24 cellular contexts compared by ENCODE assay signal in the genomic region with DNA sequence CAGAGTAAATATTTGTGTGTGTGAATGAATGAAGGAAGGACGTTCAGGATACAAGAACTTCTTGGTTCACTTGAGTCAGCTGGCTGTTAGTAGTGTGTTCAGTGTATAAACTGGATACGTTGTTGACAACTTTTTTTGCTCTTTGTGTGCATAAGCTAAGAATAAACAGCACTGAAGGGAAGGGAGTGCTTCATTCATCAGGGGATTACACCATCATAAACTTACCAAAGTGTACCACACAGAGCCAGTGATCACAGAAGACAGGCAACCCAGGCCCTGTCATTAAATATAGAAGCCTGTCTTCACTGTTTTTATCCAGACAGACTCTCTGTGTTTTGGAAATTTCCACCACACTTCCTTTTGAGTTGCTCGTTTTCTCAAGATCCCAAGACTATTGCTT.
"Had no signal": no experiment of that assay in that cellular context is flagged by ENCODE, and none has a peak within 500 bp of the region (broad histone marks: within the 10 kb centered on the region; RNA-seq: fewer than 3 reads in every experiment).

No MANE protein-coding gene starts in this region.

- H3K9me3 ChIP-seq: body of pancreas, esophagus squamous epithelium, heart left ventricle, pancreas had no signal

- H3K4me3 ChIP-seq: body of pancreas, coronary artery, esophagus squamous epithelium, heart left ventricle, pancreas had no signal

- H3K36me3 ChIP-seq: esophagus squamous epithelium, heart left ventricle, pancreas had no signal

- H3K27me3 ChIP-seq: body of pancreas, esophagus squamous epithelium, heart left ventricle, pancreas had no signal

- H3K27ac ChIP-seq: body of pancreas, coronary artery, pancreas had no signal

- H3K4me1 ChIP-seq: body of pancreas, pancreas had no signal

- H3K9me3 Mint-ChIP-seq: activated CD8-positive, alpha-beta T cell treated with anti-CD3 and anti-CD28 coated beads for 36 hours; activated naive CD8-positive, alpha-beta T cell treated with anti-CD3 and anti-CD28 coated beads for 36 hours; activated T-cell treated with anti-CD3 and anti-CD28 coated beads, Interleukin-2, amount 50 U/mL, for 72 hours; neural crest cell; WTC11 had no signal

- ATAC-seq: activated CD8-positive, alpha-beta T cell treated with anti-CD3 and anti-CD28 coated beads for 36 hours; activated T-cell treated with anti-CD3 and anti-CD28 coated beads, Interleukin-2, amount 50 U/mL, for 72 hours; body of pancreas; heart left ventricle; left lobe of liver; pancreas; WTC11 had no signal

- H3K27ac Mint-ChIP-seq: activated CD8-positive, alpha-beta T cell treated with anti-CD3 and anti-CD28 coated beads for 36 hours; activated naive CD8-positive, alpha-beta T cell treated with anti-CD3 and anti-CD28 coated beads for 36 hours; activated T-cell treated with anti-CD3 and anti-CD28 coated beads, Interleukin-2, amount 50 U/mL, for 72 hours; WTC11 had no signal

- H3K36me3 Mint-ChIP-seq: activated naive CD8-positive, alpha-beta T cell treated with anti-CD3 and anti-CD28 coated beads for 36 hours; WTC11 had no signal

- DNase-seq: activated CD4-positive, alpha-beta T cell treated with anti-CD3 and anti-CD28 coated beads for 48 hours; activated CD8-positive, alpha-beta T cell treated with anti-CD3 and anti-CD28 coated beads for 36 hours; activated naive CD8-positive, alpha-beta T cell treated with anti-CD3 and anti-CD28 coated beads for 36 hours; activated T-cell treated with anti-CD3 and anti-CD28 coated beads, Interleukin-2, amount 50 U/mL, for 72 hours; amygdala; body of pancreas; caudate nucleus; effector CD8-positive, alpha-beta T cell; esophagus squamous epithelium; foreskin melanocyte; heart left ventricle; mesendoderm; pancreas; retina; stimulated activated CD4-positive, alpha-beta T cell treated with anti-CD3 and anti-CD28 coated beads, Interleukin-15, amount 100 ng/mL, for 24 hours; stimulated activated CD4-positive, alpha-beta T cell treated with anti-CD3 and anti-CD28 coated beads, Interleukin-4, amount 100 ng/mL, for 24 hours; stimulated activated naive CD4-positive, alpha-beta T cell treated with Interleukin-2 at 50 U/mL for 16 hours; substantia nigra; SW 1271; trophoblast cell had no signal

- H3K4me3 Mint-ChIP-seq: activated CD8-positive, alpha-beta T cell treated with anti-CD3 and anti-CD28 coated beads for 36 hours; activated naive CD8-positive, alpha-beta T cell treated with anti-CD3 and anti-CD28 coated beads for 36 hours; activated T-cell treated with anti-CD3 and anti-CD28 coated beads, Interleukin-2, amount 50 U/mL, for 72 hours; neural crest cell; WTC11 had no signal
